Comparison of ENCODE assay signal across 16 cellular contexts in the genomic region with DNA sequence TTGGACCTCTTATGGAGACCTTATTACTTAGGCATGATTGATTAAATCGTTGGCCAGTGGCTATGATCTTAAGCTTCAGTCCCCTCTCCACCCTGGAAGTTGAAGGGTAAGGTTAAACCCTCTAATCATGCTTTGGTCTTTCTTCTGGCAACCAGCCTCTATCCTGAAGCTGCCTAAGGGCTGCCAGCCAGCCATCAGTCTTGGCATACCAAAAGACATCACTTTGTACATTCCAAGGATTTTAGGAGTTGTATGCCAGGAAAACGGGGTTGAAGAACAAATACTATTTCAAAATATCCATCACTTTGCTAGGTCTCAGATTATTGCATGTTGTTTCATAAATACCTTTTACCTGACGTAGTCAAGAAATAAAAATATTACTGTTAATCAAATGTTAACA. TPM values are rescaled to one million over a fixed set of nuclear protein-coding genes. Genes with fewer than 3 reads are reported as not detected.
DNase-seq lines count a peak whose midpoint lies in the region; ATAC-seq, FAIRE-seq and TF ChIP-seq lines count a peak whose summit lies in the region.
"Had no signal": no experiment of that assay in that cellular context is flagged by ENCODE, and none has a peak within 500 bp of the region (broad histone marks: within the 10 kb centered on the region; RNA-seq: fewer than 3 reads in every experiment).

No MANE protein-coding gene starts in this region.

- H3K36me3 Mint-ChIP-seq in activated naive CD8-positive, alpha-beta T cell treated with anti-CD3 and anti-CD28 coated beads for 36 hours, result no peaks in the 10 kb centered on the region

- no peak for TF ChIP-seq CTCF in AG10803 (conservative IDR thresholded peaks at IDR 0.05; ENCODE audit: low read length)

- peaks cover 12% of the 10 kb centered on the region for H3K4me1 ChIP-seq in adipocyte (ENCODE audit: control insufficient read depth, insufficient read depth, low read length)

- no peak overlapping the region for H3K4me3 ChIP-seq in AG10803 (ENCODE audit: low read length)
- no peak overlapping the region for H3K4me3 ChIP-seq in adipocyte (ENCODE audit: low read length)

- no peak overlapping the region for H3K27ac Mint-ChIP-seq in activated naive CD8-positive, alpha-beta T cell treated with anti-CD3 and anti-CD28 coated beads for 36 hours

- no peaks in the 10 kb centered on the region for H3K9me3 Mint-ChIP-seq in activated naive CD8-positive, alpha-beta T cell treated with anti-CD3 and anti-CD28 coated beads for 36 hours

- no peak for ATAC-seq in HG03571 (IDR thresholded peaks at IDR 0.05; ENCODE audit: unreplicated experiment)
- ATAC-seq in activated CD4-positive, CD25-positive, alpha-beta regulatory T cell treated with anti-CD3 and anti-CD28 coated beads, Interleukin-2, amount 50 U/mL, for 24 hours, result no peak

- no peak overlapping the region for H3K9ac ChIP-seq in adipocyte (ENCODE audit: low read length)

- peaks cover 26% of the 10 kb centered on the region for H3K4me1 Mint-ChIP-seq in activated naive CD8-positive, alpha-beta T cell treated with anti-CD3 and anti-CD28 coated beads for 36 hours

- no peaks in the 10 kb centered on the region for H3K36me3 ChIP-seq in adipocyte (ENCODE audit: control insufficient read depth, insufficient read depth, low read length, severe bottlenecking)

- H3K9me3 ChIP-seq in adipocyte (ENCODE audit: control insufficient read depth, low read length), result no peaks in the 10 kb centered on the region

- H3K27me3 Mint-ChIP-seq in activated naive CD8-positive, alpha-beta T cell treated with anti-CD3 and anti-CD28 coated beads for 36 hours, result no peaks in the 10 kb centered on the region

- no peak overlapping the region for H3K4me3 Mint-ChIP-seq in activated naive CD8-positive, alpha-beta T cell treated with anti-CD3 and anti-CD28 coated beads for 36 hours

- peak; percentile 51 for FAIRE-seq in GM19239 (lab: Jason Lieb, UNC)
- FAIRE-seq: A204.1 had no signal

- DNase-seq in AG10803 (ENCODE audit: low read depth), result peak; percentile 71
- no peak for DNase-seq in GM19239 (ENCODE audit: insufficient read length, low spot score)
- DNase-seq in adipocyte (ENCODE audit: low read depth), result peak; percentile 46
- peak; percentile 40 for DNase-seq in fibroblast of peridontal ligament (ENCODE audit: extremely low read depth)
- DNase-seq in mucosa of gallbladder (ENCODE audit: low spot score), result no peak
- DNase-seq in activated naive CD8-positive, alpha-beta T cell treated with anti-CD3 and anti-CD28 coated beads for 36 hours, result no peak
- DNase-seq: KG1, NCI-H1092, NCI-H146, NCI-H2081, NCI-H510A, NCI-H774, RPMI8226 had no signal

- H3K27me3 ChIP-seq in adipocyte (replicated peaks; ENCODE audit: control insufficient read depth, insufficient read depth, low read length), result no peaks in the 10 kb centered on the region

RNA-seq across cellular contexts. Expression of a gene that starts 28.9 kb away (rescaled TPM):
- total RNA-seq in mucosa of gallbladder, result 45.1 TPM
- 10 to 100 TPM; 13.2 to 18.1 TPM for total RNA-seq in activated naive CD8-positive, alpha-beta T cell treated with anti-CD3 and anti-CD28 coated beads for 36 hours

Comparison
In these comparisons a context has a peak if more than half of its experiments do, and no peak if none do; other contexts are left out.
1. DNase-seq: peak in AG10803 (single experiment), adipocyte (single experiment) and fibroblast of peridontal ligament (single experiment); none in GM19239 (single experiment), mucosa of gallbladder (single experiment) and activated naive CD8-positive, alpha-beta T cell treated with anti-CD3 and anti-CD28 coated beads for 36 hours (single experiment).